19 cellular contexts compared by ENCODE assay signal in genomic region chrX:108177321-108177990, GRCh38.
A peak's percentile ranks its signal among the peaks of the same experiment; 100 is the strongest.
DNase-seq lines count a peak whose midpoint lies in the region; ATAC-seq and TF ChIP-seq lines count a peak whose summit lies in the region.
"Had no signal": no experiment of that assay in that cellular context is flagged by ENCODE, and none has a peak within 500 bp of the region (broad histone marks: within the 10 kb centered on the region; RNA-seq: fewer than 3 reads in every experiment).

No MANE protein-coding gene starts in this region.

- H2BK20ac ChIP-seq in H9 (ENCODE audit: low read depth, low read length, poor library complexity, severe bottlenecking): no peak overlapping the region

- H4K8ac ChIP-seq in H9 (replicated peaks; ENCODE audit: insufficient read length, low read depth, low read length): no peak overlapping the region

- H3K23ac ChIP-seq in H9 (ENCODE audit: insufficient read length, low read depth, low read length): no peak overlapping the region

- H3K14ac ChIP-seq in H9 (ENCODE audit: insufficient read depth, low read length): no peak overlapping the region

- no peak overlapping the region for H3K4ac ChIP-seq in H9 (ENCODE audit: low read depth, low read length)

- H3K4me2 ChIP-seq in H9 (ENCODE audit: insufficient read depth, insufficient read length, low read length): no peak overlapping the region

- no peak overlapping the region for H2BK120ac ChIP-seq in H9 (ENCODE audit: low read depth, low read length, poor library complexity, severe bottlenecking)

- no peak overlapping the region for H2BK12ac ChIP-seq in H9 (ENCODE audit: insufficient read length, low read depth, low read length)

- H3K9me3 ChIP-seq in H9 (ENCODE audit: control insufficient read depth, low read depth, low read length): no peaks in the 10 kb centered on the region
- H3K9me3 ChIP-seq: ovary had no signal

- no peaks in the 10 kb centered on the region for H3K23me2 ChIP-seq in H9 (ENCODE audit: insufficient read length, low read depth, low read length, poor library complexity, severe bottlenecking)

- no peak overlapping the region for H3K18ac ChIP-seq in H9 (ENCODE audit: insufficient read length, low read depth, low read length)

- CTCF ChIA-PET in activated CD8-positive, alpha-beta T cell treated with anti-CD3 and anti-CD28 coated beads, Interleukin-2, amount 10 ng/mL, durations not matched to agents 7 days and 5 days (lab: Charles Lee): interaction anchor here (1.2 kb wide), 1 partner anchor 47 kb away, joined by 3 read pairs; no protein-coding TSS in a partner anchor

- no peak overlapping the region for H3K27ac ChIP-seq in H9 (ENCODE audit: insufficient read length, low read depth, low read length)
- H3K27ac ChIP-seq: ovary had no signal

- no peak overlapping the region for H2AFZ ChIP-seq in H9 (ENCODE audit: low read length)

- H3K27me3 Mint-ChIP-seq in H9 (ENCODE audit: low read depth) (peaks cover 3% of the 10 kb centered on the region), progenitor cell of endocrine pancreas (no peaks in the 10 kb centered on the region)
- no peaks in the 10 kb centered on the region for H3K27me3 Mint-ChIP-seq in activated CD8-positive, alpha-beta T cell treated with anti-CD3 and anti-CD28 coated beads, Interleukin-2, amount 10 ng/mL, durations not matched to agents 7 days and 5 days (ENCODE audit: low read depth)

- H3K79me1 ChIP-seq in H9 (ENCODE audit: insufficient read depth, low read depth, low read length, poor library complexity, severe bottlenecking): no peaks in the 10 kb centered on the region

- H3K27me3 ChIP-seq in H9 (ENCODE audit: insufficient read depth, low read length): no peaks in the 10 kb centered on the region
- H3K27me3 ChIP-seq: ovary had no signal

- no peaks in the 10 kb centered on the region for H3K9me3 Mint-ChIP-seq in H9
- H3K9me3 Mint-ChIP-seq in progenitor cell of endocrine pancreas (ENCODE audit: low read depth): no peaks in the 10 kb centered on the region
- no peaks in the 10 kb centered on the region for H3K9me3 Mint-ChIP-seq in activated CD8-positive, alpha-beta T cell treated with anti-CD3 and anti-CD28 coated beads, Interleukin-2, amount 10 ng/mL, durations not matched to agents 7 days and 5 days (ENCODE audit: insufficient read depth)
- H3K9me3 Mint-ChIP-seq: activated naive CD4-positive, alpha-beta T cell treated with anti-CD3 and anti-CD28 coated beads for 36 hours; activated T-cell treated with anti-CD3 and anti-CD28 coated beads, Interleukin-2, amount 50 U/mL, for 24 hours had no signal

- H3K36me3 Mint-ChIP-seq in H9 (ENCODE audit: insufficient read depth in 1 of 3, low read depth in 3 of 3): peaks cover 8 to 32% (median 13%) of the 10 kb centered on the region in 3 experiments; a peak in 6 of 7 replicates
- peaks cover 4% of the 10 kb centered on the region for H3K36me3 Mint-ChIP-seq in progenitor cell of endocrine pancreas (ENCODE audit: insufficient read depth)
- H3K36me3 Mint-ChIP-seq in activated CD8-positive, alpha-beta T cell treated with anti-CD3 and anti-CD28 coated beads, Interleukin-2, amount 10 ng/mL, durations not matched to agents 7 days and 5 days (ENCODE audit: low read depth): no peaks in the 10 kb centered on the region

- no peak overlapping the region for H4K5ac ChIP-seq in H9 (ENCODE audit: insufficient read length, low read depth, low read length)

- DNase-seq in H9 (no peak), astrocyte of the hippocampus (ENCODE audit: low read depth, low spot score) (peak; percentile 88), iPS-NIHi11 (ENCODE audit: low spot score) (peak; percentile 26), progenitor cell of endocrine pancreas (ENCODE audit: low spot score, unreplicated experiment) (no peak), HUDEP-2 (lab: John Stamatoyannopoulos, UW; ENCODE audit: unreplicated experiment in 76 of 76) (no peak)
- no peak for DNase-seq in activated CD8-positive, alpha-beta T cell treated with anti-CD3 and anti-CD28 coated beads, Interleukin-2, amount 10 ng/mL, durations not matched to agents 7 days and 5 days
- DNase-seq in activated T-cell treated with anti-CD3 and anti-CD28 coated beads, Interleukin-2, amount 50 U/mL, for 48 hours: no peak
- DNase-seq: activated naive CD4-positive, alpha-beta T cell treated with anti-CD3 and anti-CD28 coated beads for 36 hours; activated T-cell treated with anti-CD3 and anti-CD28 coated beads, Interleukin-2, amount 50 U/mL, for 24 hours; effector CD8-positive, alpha-beta T cell; foreskin melanocyte; hippocampal formation; kidney; NCI-H1417; NCI-H524; ovary had no signal

- peaks cover 2% of the 10 kb centered on the region; the same call in 1 of the 2 replicates for H3K4me1 ChIP-seq in H9 (ENCODE audit: insufficient read depth, low read length)

- no peak overlapping the region for H2AK5ac ChIP-seq in H9 (ENCODE audit: insufficient read length, low read length)

- H4K91ac ChIP-seq in H9 (ENCODE audit: insufficient read length, low read depth, low read length): no peak overlapping the region

- no peaks in the 10 kb centered on the region for H4K20me1 ChIP-seq in H9 (ENCODE audit: control insufficient read depth, insufficient read depth, insufficient read length)

- H3K9ac ChIP-seq in H9 (ENCODE audit: extremely low read depth, insufficient read length, low read length): no peak overlapping the region

- no peaks in the 10 kb centered on the region for H3K79me2 ChIP-seq in H9 (ENCODE audit: insufficient read depth, low read length)

- TF ChIP-seq CTCF in H9 (conservative IDR thresholded peaks at IDR 0.05) (no peak), progenitor cell of endocrine pancreas (IDR thresholded peaks at IDR 0.05; ENCODE audit: unreplicated experiment) (no peak)

- no CpG with 5 or more reads among the region's 6 CpGs for WGBS in H9 (ENCODE audit: extremely low coverage, insufficient read length, low lambda C conversion rate)

- H3T11ph ChIP-seq in H9 (ENCODE audit: low read length): no peak overlapping the region

- H2BK5ac ChIP-seq in H9 (ENCODE audit: insufficient read length, low read length): no peak overlapping the region

- POLR2A ChIA-PET in activated CD8-positive, alpha-beta T cell treated with anti-CD3 and anti-CD28 coated beads, Interleukin-2, amount 10 ng/mL, durations not matched to agents 7 days and 5 days (lab: Charles Lee): no interaction called here

- ATAC-seq in activated CD8-positive, alpha-beta T cell treated with anti-CD3 and anti-CD28 coated beads, Interleukin-2, amount 10 ng/mL, durations not matched to agents 7 days and 5 days: no peak
- ATAC-seq: activated CD4-positive, CD25-positive, alpha-beta regulatory T cell treated with anti-CD3 and anti-CD28 coated beads, Interleukin-2, amount 50 U/mL, for 24 hours; esophagus mucosa; sciatic nerve had no signal

- H3K4me1 Mint-ChIP-seq in H9 (peaks cover 57 to 70% of the 10 kb centered on the region in 2 experiments), progenitor cell of endocrine pancreas (ENCODE audit: low read depth) (peaks cover 4% of the 10 kb centered on the region)
- H3K4me1 Mint-ChIP-seq in activated CD8-positive, alpha-beta T cell treated with anti-CD3 and anti-CD28 coated beads, Interleukin-2, amount 10 ng/mL, durations not matched to agents 7 days and 5 days (ENCODE audit: low read depth): no peaks in the 10 kb centered on the region

- no peak overlapping the region for H2BK15ac ChIP-seq in H9 (ENCODE audit: low read depth, low read length)

- H3K4me3 Mint-ChIP-seq in H9 (no peak overlapping the region; a peak in 2 of 5 replicates), progenitor cell of endocrine pancreas (ENCODE audit: low read depth) (no peak overlapping the region)
- H3K4me3 Mint-ChIP-seq in activated CD8-positive, alpha-beta T cell treated with anti-CD3 and anti-CD28 coated beads, Interleukin-2, amount 10 ng/mL, durations not matched to agents 7 days and 5 days: no peak overlapping the region
- H3K4me3 Mint-ChIP-seq: activated naive CD4-positive, alpha-beta T cell treated with anti-CD3 and anti-CD28 coated beads for 36 hours; activated T-cell treated with anti-CD3 and anti-CD28 coated beads, Interleukin-2, amount 50 U/mL, for 24 hours had no signal

- no peak overlapping the region for H3K56ac ChIP-seq in H9 (ENCODE audit: insufficient read length, low read depth, low read length)

- H3K27ac Mint-ChIP-seq in H9 (peak overlapping the region; percentile 91 to 98 (median 95)), progenitor cell of endocrine pancreas (peak overlapping the region; percentile 34)
- H3K27ac Mint-ChIP-seq in activated CD8-positive, alpha-beta T cell treated with anti-CD3 and anti-CD28 coated beads, Interleukin-2, amount 10 ng/mL, durations not matched to agents 7 days and 5 days: no peak overlapping the region
- H3K27ac Mint-ChIP-seq: activated naive CD4-positive, alpha-beta T cell treated with anti-CD3 and anti-CD28 coated beads for 36 hours; activated T-cell treated with anti-CD3 and anti-CD28 coated beads, Interleukin-2, amount 50 U/mL, for 24 hours had no signal

Comparison
In these comparisons a context has a peak if more than half of its experiments do, and no peak if none do; other contexts are left out.
1. DNase-seq: peak in astrocyte of the hippocampus (single experiment) and iPS-NIHi11 (single experiment); none in H9 (single experiment), progenitor cell of endocrine pancreas (single experiment), activated CD8-positive, alpha-beta T cell treated with anti-CD3 and anti-CD28 coated beads, Interleukin-2, amount 10 ng/mL, durations not matched to agents 7 days and 5 days (single experiment), HUDEP-2 (0 of 76) and activated T-cell treated with anti-CD3 and anti-CD28 coated beads, Interleukin-2, amount 50 U/mL, for 48 hours (0 of 2).